Comparison of ENCODE assay signal across 22 cellular contexts in genomic region chr17:68526548-68526947, GRCh38.
"Had no signal": no experiment of that assay in that cellular context is flagged by ENCODE, and none has a peak within 500 bp of the region (broad histone marks: within the 10 kb centered on the region; RNA-seq: fewer than 3 reads in every experiment).

No MANE protein-coding gene starts in this region.

- ATAC-seq: left ventricle myocardium superior, mucosa of descending colon, WTC11 had no signal

- H3K4me1 ChIP-seq: prostate gland, SJSA1 had no signal

- H3K27ac Mint-ChIP-seq: stimulated activated naive CD8-positive, alpha-beta T cell treated with anti-CD3 and anti-CD28 coated beads, Interleukin-15, Interleukin-2, amounts not matched to agents 100 ng/mL and 50 ng/mL, for 24 hours; WTC11 had no signal

- H3K4me3 ChIP-seq: esophagus muscularis mucosa, mucosa of descending colon, prostate gland, SJSA1 had no signal

- DNase-seq: activated CD4-positive, alpha-beta T cell treated with anti-CD3 and anti-CD28 coated beads, Interleukin-2, amount 50 U/mL, for 48 hours; activated effector memory CD4-positive, alpha-beta T cell treated with anti-CD3 and anti-CD28 coated beads, Interleukin-2, amount 50 U/mL, for 16 hours; activated naive CD4-positive, alpha-beta T cell treated with anti-CD3 and anti-CD28 coated beads, Interleukin-2, amount 50 U/mL, for 16 hours; aorta; brain microvascular endothelial cell; central memory CD4-positive, alpha-beta T cell; effector memory CD4-positive, alpha-beta T cell; glutamatergic neuron; hippocampal formation; left ventricle myocardium superior; mesendoderm; mucosa of descending colon; stimulated activated CD4-positive, alpha-beta T cell treated with anti-CD3 and anti-CD28 coated beads, Interleukin-4, amount 100 ng/mL, for 24 hours; T-helper 1 cell; T-helper 9 cell; trophoblast cell had no signal

- H3K4me1 Mint-ChIP-seq: neural crest cell had no signal

- H3K27ac ChIP-seq: brain microvascular endothelial cell, esophagus muscularis mucosa, prostate gland, SJSA1 had no signal

- H3K4me3 Mint-ChIP-seq: neural crest cell; stimulated activated naive CD8-positive, alpha-beta T cell treated with anti-CD3 and anti-CD28 coated beads, Interleukin-15, Interleukin-2, amounts not matched to agents 100 ng/mL and 50 ng/mL, for 24 hours; WTC11 had no signal

- H3K9me3 ChIP-seq: esophagus muscularis mucosa, mucosa of descending colon, prostate gland, SJSA1 had no signal

- H3K27me3 Mint-ChIP-seq: stimulated activated naive CD8-positive, alpha-beta T cell treated with anti-CD3 and anti-CD28 coated beads, Interleukin-15, Interleukin-2, amounts not matched to agents 100 ng/mL and 50 ng/mL, for 24 hours had no signal

- H3K27me3 ChIP-seq: brain microvascular endothelial cell, esophagus muscularis mucosa, SJSA1 had no signal

- H3K9me3 Mint-ChIP-seq: neural crest cell; stimulated activated naive CD8-positive, alpha-beta T cell treated with anti-CD3 and anti-CD28 coated beads, Interleukin-15, Interleukin-2, amounts not matched to agents 100 ng/mL and 50 ng/mL, for 24 hours; WTC11 had no signal
